ENCODE assay signal across 1 cellular context in genomic region chr19:47582320-47582909, GRCh38.
TF ChIP-seq lines count a peak whose summit lies in the region.

No MANE protein-coding gene starts in this region.

TF ChIP-seq in K562, 482 proteins besides CTCF, POLR2A, EP300 and RAD21:
- 0 out of 2 replicates have a peak, but pooled peaks have one; percentile 8 for TF ChIP-seq ARID1B (IDR thresholded peaks at IDR 0.05)
- TF ChIP-seq, protein P1, sequence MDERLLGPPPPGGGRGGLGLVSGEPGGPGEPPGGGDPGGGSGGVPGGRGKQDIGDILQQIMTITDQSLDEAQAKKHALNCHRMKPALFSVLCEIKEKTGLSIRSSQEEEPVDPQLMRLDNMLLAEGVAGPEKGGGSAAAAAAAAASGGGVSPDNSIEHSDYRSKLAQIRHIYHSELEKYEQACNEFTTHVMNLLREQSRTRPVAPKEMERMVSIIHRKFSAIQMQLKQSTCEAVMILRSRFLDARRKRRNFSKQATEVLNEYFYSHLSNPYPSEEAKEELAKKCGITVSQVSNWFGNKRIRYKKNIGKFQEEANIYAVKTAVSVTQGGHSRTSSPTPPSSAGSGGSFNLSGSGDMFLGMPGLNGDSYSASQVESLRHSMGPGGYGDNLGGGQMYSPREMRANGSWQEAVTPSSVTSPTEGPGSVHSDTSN (CRISPR knock-in tag; IDR thresholded peaks at IDR 0.05; ENCODE audit: low read depth) = no peak
- TF ChIP-seq, protein P1 (tag; conservative IDR thresholded peaks at IDR 0.05; ENCODE audit: low read depth) = peak; percentile 61; the same call in 1 of the 2 replicates
- TF ChIP-seq ZNF583 (CRISPR knock-in tag; IDR thresholded peaks at IDR 0.05) = no peak
- TF ChIP-seq, protein P2, sequence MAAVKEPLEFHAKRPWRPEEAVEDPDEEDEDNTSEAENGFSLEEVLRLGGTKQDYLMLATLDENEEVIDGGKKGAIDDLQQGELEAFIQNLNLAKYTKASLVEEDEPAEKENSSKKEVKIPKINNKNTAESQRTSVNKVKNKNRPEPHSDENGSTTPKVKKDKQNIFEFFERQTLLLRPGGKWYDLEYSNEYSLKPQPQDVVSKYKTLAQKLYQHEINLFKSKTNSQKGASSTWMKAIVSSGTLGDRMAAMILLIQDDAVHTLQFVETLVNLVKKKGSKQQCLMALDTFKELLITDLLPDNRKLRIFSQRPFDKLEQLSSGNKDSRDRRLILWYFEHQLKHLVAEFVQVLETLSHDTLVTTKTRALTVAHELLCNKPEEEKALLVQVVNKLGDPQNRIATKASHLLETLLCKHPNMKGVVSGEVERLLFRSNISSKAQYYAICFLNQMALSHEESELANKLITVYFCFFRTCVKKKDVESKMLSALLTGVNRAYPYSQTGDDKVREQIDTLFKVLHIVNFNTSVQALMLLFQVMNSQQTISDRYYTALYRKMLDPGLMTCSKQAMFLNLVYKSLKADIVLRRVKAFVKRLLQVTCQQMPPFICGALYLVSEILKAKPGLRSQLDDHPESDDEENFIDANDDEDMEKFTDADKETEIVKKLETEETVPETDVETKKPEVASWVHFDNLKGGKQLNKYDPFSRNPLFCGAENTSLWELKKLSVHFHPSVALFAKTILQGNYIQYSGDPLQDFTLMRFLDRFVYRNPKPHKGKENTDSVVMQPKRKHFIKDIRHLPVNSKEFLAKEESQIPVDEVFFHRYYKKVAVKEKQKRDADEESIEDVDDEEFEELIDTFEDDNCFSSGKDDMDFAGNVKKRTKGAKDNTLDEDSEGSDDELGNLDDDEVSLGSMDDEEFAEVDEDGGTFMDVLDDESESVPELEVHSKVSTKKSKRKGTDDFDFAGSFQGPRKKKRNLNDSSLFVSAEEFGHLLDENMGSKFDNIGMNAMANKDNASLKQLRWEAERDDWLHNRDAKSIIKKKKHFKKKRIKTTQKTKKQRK (IDR thresholded peaks at IDR 0.05; ENCODE audit: borderline replicate concordance, low read depth, low read length) = no peak
- TF ChIP-seq, protein P3, sequence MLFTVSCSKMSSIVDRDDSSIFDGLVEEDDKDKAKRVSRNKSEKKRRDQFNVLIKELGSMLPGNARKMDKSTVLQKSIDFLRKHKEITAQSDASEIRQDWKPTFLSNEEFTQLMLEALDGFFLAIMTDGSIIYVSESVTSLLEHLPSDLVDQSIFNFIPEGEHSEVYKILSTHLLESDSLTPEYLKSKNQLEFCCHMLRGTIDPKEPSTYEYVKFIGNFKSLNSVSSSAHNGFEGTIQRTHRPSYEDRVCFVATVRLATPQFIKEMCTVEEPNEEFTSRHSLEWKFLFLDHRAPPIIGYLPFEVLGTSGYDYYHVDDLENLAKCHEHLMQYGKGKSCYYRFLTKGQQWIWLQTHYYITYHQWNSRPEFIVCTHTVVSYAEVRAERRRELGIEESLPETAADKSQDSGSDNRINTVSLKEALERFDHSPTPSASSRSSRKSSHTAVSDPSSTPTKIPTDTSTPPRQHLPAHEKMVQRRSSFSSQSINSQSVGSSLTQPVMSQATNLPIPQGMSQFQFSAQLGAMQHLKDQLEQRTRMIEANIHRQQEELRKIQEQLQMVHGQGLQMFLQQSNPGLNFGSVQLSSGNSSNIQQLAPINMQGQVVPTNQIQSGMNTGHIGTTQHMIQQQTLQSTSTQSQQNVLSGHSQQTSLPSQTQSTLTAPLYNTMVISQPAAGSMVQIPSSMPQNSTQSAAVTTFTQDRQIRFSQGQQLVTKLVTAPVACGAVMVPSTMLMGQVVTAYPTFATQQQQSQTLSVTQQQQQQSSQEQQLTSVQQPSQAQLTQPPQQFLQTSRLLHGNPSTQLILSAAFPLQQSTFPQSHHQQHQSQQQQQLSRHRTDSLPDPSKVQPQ (CRISPR knock-in tag; IDR thresholded peaks at IDR 0.05; ENCODE audit: borderline replicate concordance) = no peak
- TF ChIP-seq ZNF512 (tag; IDR thresholded peaks at IDR 0.05) = peak; percentile 49; the same call in 1 of the 2 replicates
- TF ChIP-seq KDM1A (IDR thresholded peaks at IDR 0.05) = 0 out of 4 replicates have a peak, but pooled peaks of 1 of the 2 experiments have one; percentile 10
- TF ChIP-seq, protein P4, sequence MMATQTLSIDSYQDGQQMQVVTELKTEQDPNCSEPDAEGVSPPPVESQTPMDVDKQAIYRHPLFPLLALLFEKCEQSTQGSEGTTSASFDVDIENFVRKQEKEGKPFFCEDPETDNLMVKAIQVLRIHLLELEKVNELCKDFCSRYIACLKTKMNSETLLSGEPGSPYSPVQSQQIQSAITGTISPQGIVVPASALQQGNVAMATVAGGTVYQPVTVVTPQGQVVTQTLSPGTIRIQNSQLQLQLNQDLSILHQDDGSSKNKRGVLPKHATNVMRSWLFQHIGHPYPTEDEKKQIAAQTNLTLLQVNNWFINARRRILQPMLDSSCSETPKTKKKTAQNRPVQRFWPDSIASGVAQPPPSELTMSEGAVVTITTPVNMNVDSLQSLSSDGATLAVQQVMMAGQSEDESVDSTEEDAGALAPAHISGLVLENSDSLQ (IDR thresholded peaks at IDR 0.05) = peak; percentile 31; the same call in 1 of the 2 replicates
- peak; percentile 27 for TF ChIP-seq MEIS2 (IDR thresholded peaks at IDR 0.05; ENCODE audit: partially characterized antibody)
- TF ChIP-seq ZNF644 (tag; IDR thresholded peaks at IDR 0.05; ENCODE audit: low read depth) = no peak
- TF ChIP-seq FOS (IDR thresholded peaks at IDR 0.05; ENCODE audit: extremely low read depth, insufficient read length) = no peak
